ENCODE assay signal across 17 cellular contexts in genomic region chr13:103157434-103158145, GRCh38.
DNase-seq lines count a peak whose midpoint lies in the region; TF ChIP-seq lines count a peak whose summit lies in the region.
"Had no signal": no experiment of that assay in that cellular context is flagged by ENCODE, and none has a peak within 500 bp of the region (broad histone marks: within the 10 kb centered on the region; RNA-seq: fewer than 3 reads in every experiment).

No MANE protein-coding gene starts in this region.

- H3K27ac Mint-ChIP-seq in nephron progenitor cell (peak overlapping the region; percentile 58), progenitor cell of endocrine pancreas (no peak overlapping the region)
- H3K27ac Mint-ChIP-seq: CD4-positive, alpha-beta memory T cell; HFFc6 had no signal

- peak; percentile 92 for DNase-seq in G401 (ENCODE audit: low spot score)
- no peak for DNase-seq in PC-9
- DNase-seq in cerebellar nuclear complex (lab: John Stamatoyannopoulos, UW), result peak; percentile 36 to 61
- DNase-seq in nephron progenitor cell, result no peak
- DNase-seq in kidney glomerular epithelial cell (lab: John Stamatoyannopoulos, UW), result no peak
- DNase-seq in NCI-H526 (lab: John Stamatoyannopoulos, UW), result no peak
- DNase-seq in progenitor cell of endocrine pancreas (ENCODE audit: low spot score, unreplicated experiment), result no peak
- DNase-seq: ACHN; Calu3; CD4-positive, alpha-beta memory T cell; DMS79 treated with DMSO at 0.1 percent for 48 hours; GOT3; H7; HFFc6; IMR-90 had no signal

- H3K9me3 Mint-ChIP-seq in nephron progenitor cell (no peaks in the 10 kb centered on the region), progenitor cell of endocrine pancreas (ENCODE audit: low read depth) (no peaks in the 10 kb centered on the region)
- H3K9me3 Mint-ChIP-seq: CD4-positive, alpha-beta memory T cell had no signal

- H3K4me3 Mint-ChIP-seq in nephron progenitor cell, result no peak overlapping the region
- no peak overlapping the region for H3K4me3 Mint-ChIP-seq in progenitor cell of endocrine pancreas (ENCODE audit: low read depth)
- H3K4me3 Mint-ChIP-seq: CD4-positive, alpha-beta memory T cell; HFFc6 had no signal

- in situ Hi-C loops in G401 (cut with HindIII; ENCODE audit: low sequenced_read_pairs), result no loop called here

- H3K9me3 ChIP-seq in PC-9 (ENCODE audit: insufficient read depth, low read depth), result no peaks in the 10 kb centered on the region

- H3K36me3 Mint-ChIP-seq in nephron progenitor cell (ENCODE audit: low read depth) (no peaks in the 10 kb centered on the region), progenitor cell of endocrine pancreas (ENCODE audit: insufficient read depth) (no peaks in the 10 kb centered on the region)
- H3K36me3 Mint-ChIP-seq: CD4-positive, alpha-beta memory T cell had no signal

- POLR2A ChIA-PET in PC-9 (lab: Charles Lee; ENCODE audit: unreplicated experiment), result no interaction called here

- no peaks in the 10 kb centered on the region for H3K27me3 ChIP-seq in PC-9 (ENCODE audit: insufficient read depth, low read depth)

- no peak for TF ChIP-seq CTCF in PC-9 (conservative IDR thresholded peaks at IDR 0.05)
- no peak for TF ChIP-seq CTCF in nephron progenitor cell (IDR thresholded peaks at IDR 0.05)
- TF ChIP-seq CTCF in progenitor cell of endocrine pancreas (IDR thresholded peaks at IDR 0.05; ENCODE audit: unreplicated experiment), result no peak

- 0 out of 2 replicates have a peak overlapping the region, but pooled peaks have one; percentile 17 for H3K4me2 ChIP-seq in PC-9

- no peaks in the 10 kb centered on the region for H3K9me2 ChIP-seq in PC-9 (ENCODE audit: insufficient read depth)

- H3K36me3 ChIP-seq in PC-9 (ENCODE audit: low read depth), result no peaks in the 10 kb centered on the region

- H3K79me2 ChIP-seq in PC-9 (ENCODE audit: low read depth), result no peaks in the 10 kb centered on the region

- no peak overlapping the region for H3K4me3 ChIP-seq in PC-9
- H3K4me3 ChIP-seq: GM12878 had no signal

- CTCF ChIA-PET in PC-9 (lab: Charles Lee), result no interaction called here

- BruUV-seq in PC-9 (replicated peaks; lab: Mats Ljungman, UMichigan), result no TSS peak

- H3K4me1 ChIP-seq in PC-9 (replicated peaks; ENCODE audit: insufficient read depth), result peaks cover 12% of the 10 kb centered on the region; the same call in 1 of the 2 replicates

- H3K4me1 Mint-ChIP-seq in nephron progenitor cell (peaks cover 24% of the 10 kb centered on the region), progenitor cell of endocrine pancreas (ENCODE audit: low read depth) (no peaks in the 10 kb centered on the region)
- H3K4me1 Mint-ChIP-seq: CD4-positive, alpha-beta memory T cell had no signal

- H3K27me3 Mint-ChIP-seq in nephron progenitor cell (ENCODE audit: low read depth, poor library complexity), result peaks cover 3% of the 10 kb centered on the region
- H3K27me3 Mint-ChIP-seq in progenitor cell of endocrine pancreas, result no peaks in the 10 kb centered on the region
- H3K27me3 Mint-ChIP-seq: CD4-positive, alpha-beta memory T cell had no signal

- H2AFZ ChIP-seq in PC-9, result no peak overlapping the region

- intact Hi-C loops in PC-9 (cut with micrococcal nuclease; ENCODE audit: unreplicated experiment), result no loop called here

- no peak overlapping the region for H3K27ac ChIP-seq in PC-9
- H3K27ac ChIP-seq: C4-2B had no signal

- H4K20me1 ChIP-seq in PC-9 (ENCODE audit: insufficient read depth), result no peaks in the 10 kb centered on the region

- H3F3A ChIP-seq in PC-9 (ENCODE audit: insufficient read depth, low read depth), result peaks cover 10% of the 10 kb centered on the region

Comparison
In these comparisons a context has a peak if more than half of its experiments do, and no peak if none do; other contexts are left out.
1. DNase-seq: peak in G401 (single experiment) and cerebellar nuclear complex (2 of 2); none in PC-9 (0 of 2), nephron progenitor cell (single experiment), kidney glomerular epithelial cell (single experiment), NCI-H526 (0 of 2) and progenitor cell of endocrine pancreas (single experiment).